Comparison of ENCODE assay signal across 21 cellular contexts in the genomic region with DNA sequence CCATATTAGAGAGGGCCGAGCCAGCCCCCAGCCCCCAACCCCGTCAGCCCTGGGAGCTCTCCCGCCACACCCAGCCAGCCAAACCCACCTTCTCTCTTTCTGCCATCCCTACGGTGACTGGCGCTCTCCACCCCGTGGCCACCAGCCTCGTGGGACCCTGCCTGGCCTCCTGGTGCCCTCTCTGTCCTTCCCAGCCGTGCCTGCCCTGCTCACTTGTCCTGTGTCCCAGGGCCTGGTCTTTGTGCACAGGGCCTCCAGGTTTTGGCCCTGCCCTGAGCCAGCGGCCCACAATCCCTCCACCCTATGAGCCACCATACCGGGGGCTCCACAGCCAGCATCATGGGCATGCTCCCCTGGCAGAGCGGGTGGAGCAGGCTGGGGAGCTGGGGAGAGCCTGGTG.
"Had no signal": no experiment of that assay in that cellular context is flagged by ENCODE, and none has a peak within 500 bp of the region (broad histone marks: within the 10 kb centered on the region; RNA-seq: fewer than 3 reads in every experiment).

No MANE protein-coding gene starts in this region.

- FAIRE-seq: colon, keratinocyte, pancreas, urothelium cell line had no signal

- H3K36me3 ChIP-seq: pancreas, prostate gland, right lobe of liver had no signal

- DNase-seq: cerebellar nuclear complex; effector memory CD8-positive, alpha-beta T cell; immature natural killer cell; left cardiac atrium; mammary epithelial cell; naive thymus-derived CD8-positive, alpha-beta T cell; pancreas; spleen; stimulated activated CD4-positive, alpha-beta T cell treated with anti-CD3 and anti-CD28 coated beads, Interleukin-15, amount 100 ng/mL, for 24 hours; stimulated activated CD4-positive, alpha-beta T cell treated with anti-CD3 and anti-CD28 coated beads, Interleukin-1b, Interleukin-23, amount 100 ng/mL, for 48 hours; stimulated activated CD4-positive, alpha-beta T cell treated with anti-CD3 and anti-CD28 coated beads, Interleukin-4, amount 100 ng/mL, for 4 hours; stimulated activated naive B cell treated with anti-CD40 and anti-IgM and Interleukin-4, amounts not matched to agents 10 μg/mL and 1 μg/mL and 100 μg/mL, for 72 hours had no signal

- H3K4me3 ChIP-seq: esophagus muscularis mucosa, gastroesophageal sphincter, mucosa of descending colon, pancreas, prostate gland, right lobe of liver, spleen had no signal

- H3K4me1 ChIP-seq: gastroesophageal sphincter, pancreas, prostate gland, right lobe of liver had no signal

- H3K27me3 ChIP-seq: esophagus muscularis mucosa, gastroesophageal sphincter, pancreas, right lobe of liver, spleen had no signal

- H3K9me3 ChIP-seq: esophagus muscularis mucosa, gastroesophageal sphincter, mucosa of descending colon, pancreas, prostate gland, right lobe of liver, spleen had no signal

- H3K27ac ChIP-seq: epithelial cell of prostate, esophagus muscularis mucosa, gastroesophageal sphincter, pancreas, prostate gland, right lobe of liver had no signal
